12 cellular contexts compared by ENCODE assay signal in genomic region chr9:125233678-125234077, GRCh38. TPM values are rescaled to one million over a fixed set of nuclear protein-coding genes. Genes with fewer than 3 reads are reported as not detected.
DNase-seq lines count a peak whose midpoint lies in the region; ATAC-seq, FAIRE-seq and TF ChIP-seq lines count a peak whose summit lies in the region.
"Had no signal": no experiment of that assay in that cellular context is flagged by ENCODE, and none has a peak within 500 bp of the region (broad histone marks: within the 10 kb centered on the region; RNA-seq: fewer than 3 reads in every experiment).

No MANE protein-coding gene starts in this region.

- no peaks in the 10 kb centered on the region for H3K9me3 ChIP-seq in A673 (ENCODE audit: low read depth, low read length, poor library complexity, severe bottlenecking)
- H3K9me3 ChIP-seq in HEK293 (ENCODE audit: control insufficient read depth, insufficient read depth, low read depth, low read length): no peaks in the 10 kb centered on the region
- H3K9me3 ChIP-seq in astrocyte (ENCODE audit: insufficient read depth, low read depth, low read length): no peaks in the 10 kb centered on the region
- no peaks in the 10 kb centered on the region for H3K9me3 ChIP-seq in left lung
- H3K9me3 ChIP-seq in Peyer's patch: no peaks in the 10 kb centered on the region
- H3K9me3 ChIP-seq: heart left ventricle had no signal

- ATAC-seq in left lung (peak; percentile 70), HG03108 (IDR thresholded peaks at IDR 0.05; ENCODE audit: unreplicated experiment) (no peak)

- no peak overlapping the region for H2AFZ ChIP-seq in astrocyte (ENCODE audit: low read depth, low read length)

- H3K4me3 ChIP-seq in A673 (ENCODE audit: low read depth, low read length, poor library complexity, severe bottlenecking) (no peak overlapping the region), HEK293 (ENCODE audit: low read depth, low read length) (no peak overlapping the region), astrocyte (ENCODE audit: insufficient read depth, low read depth, low read length) (no peak overlapping the region), left lung (no peak overlapping the region), Peyer's patch (no peak overlapping the region)
- H3K4me3 ChIP-seq: heart left ventricle had no signal

- peak; percentile 92 for FAIRE-seq in astrocyte (lab: Jason Lieb, UNC)

- H3K27me3 ChIP-seq in A673 (replicated peaks; ENCODE audit: insufficient read depth, low read depth, low read length, poor library complexity): no peaks in the 10 kb centered on the region
- no peaks in the 10 kb centered on the region for H3K27me3 ChIP-seq in astrocyte (ENCODE audit: insufficient read depth, low read length)
- no peaks in the 10 kb centered on the region for H3K27me3 ChIP-seq in left lung
- H3K27me3 ChIP-seq in Peyer's patch: no peaks in the 10 kb centered on the region
- H3K27me3 ChIP-seq: heart left ventricle had no signal

- peaks cover 23% of the 10 kb centered on the region for H3K4me1 ChIP-seq in A673 (ENCODE audit: insufficient read depth, low read length, poor library complexity, severe bottlenecking)
- H3K4me1 ChIP-seq in HEK293 (ENCODE audit: control insufficient read depth, insufficient read depth, low read length): no peaks in the 10 kb centered on the region
- H3K4me1 ChIP-seq in astrocyte (ENCODE audit: insufficient read depth, low read length): peaks cover 25% of the 10 kb centered on the region
- H3K4me1 ChIP-seq in left lung: peaks cover 30 to 46% of the 10 kb centered on the region in 2 donors
- peaks cover 0 to 34% (median 6%) of the 10 kb centered on the region in 4 donors for H3K4me1 ChIP-seq in Peyer's patch

- peak overlapping the region; percentile 38 for H3K4me2 ChIP-seq in astrocyte (ENCODE audit: low read length)

- intact Hi-C loops in A673 (cut with micrococcal nuclease; ENCODE audit: unreplicated experiment): no loop called here
- intact Hi-C loops in left lung (cut with DNase I): no loop called here

- H3K79me2 ChIP-seq in astrocyte (ENCODE audit: insufficient read depth, low read length): peaks cover 40% of the 10 kb centered on the region

- TF ChIP-seq CTCF in A673 (conservative IDR thresholded peaks at IDR 0.05; ENCODE audit: low read depth, low read length) (no peak), HEK293 (tag by site-specific recombination; IDR thresholded peaks at IDR 0.05) (no peak), astrocyte (IDR thresholded peaks at IDR 0.05; ENCODE audit: insufficient read depth, low read depth, low read length) (no peak), left lung (IDR thresholded peaks at IDR 0.05) (no peak), Peyer's patch (IDR thresholded peaks at IDR 0.05) (no peak)

- H4K20me1 ChIP-seq in astrocyte (ENCODE audit: insufficient read depth, low read length): peaks cover 47% of the 10 kb centered on the region

- POLR2A ChIA-PET in A673 (lab: Charles Lee; ENCODE audit: low non-redundant PET): no interaction called here
- POLR2A ChIA-PET in HEK293 (lab: Yijun Ruan, JAX): interaction anchor here (1.4 to 4.5 kb wide), 2 partner anchors 8 to 33 kb away, joined by 3 to 40 read pairs; partner anchors contain the start of gene HSPA5

- H3K27ac ChIP-seq in A673 (ENCODE audit: low read depth, low read length, poor library complexity, severe bottlenecking) (no peak overlapping the region), HEK293 (ENCODE audit: extremely low read depth, low read depth, low read length) (no peak overlapping the region), astrocyte (ENCODE audit: low read depth, low read length) (peak overlapping the region; percentile 85), left lung (peak overlapping the region in 1 of 2 donors; percentile 14), Peyer's patch (no peak overlapping the region)

- H3K9ac ChIP-seq in astrocyte (ENCODE audit: low read length): peak overlapping the region; percentile 46

- peak overlapping the region; percentile 31 for H3K4me3 Mint-ChIP-seq in astrocyte (ENCODE audit: unreplicated experiment)
- H3K4me3 Mint-ChIP-seq: activated CD4-positive, alpha-beta memory T cell treated with anti-CD3 and anti-CD28 coated beads for 36 hours had no signal

- peaks cover 30% of the 10 kb centered on the region for H3K4me1 Mint-ChIP-seq in astrocyte (ENCODE audit: low read depth, unreplicated experiment)

- peaks cover 34% of the 10 kb centered on the region for H3K36me3 Mint-ChIP-seq in astrocyte (ENCODE audit: low read depth, unreplicated experiment)

- CTCF ChIA-PET in A673 (lab: Charles Lee): no interaction called here
- CTCF ChIA-PET in HEK293 (lab: Yijun Ruan, JAX): interaction anchor here (0.6 to 1.1 kb wide), 2 partner anchors 377 to 459 kb away, joined by 6 to 7 read pairs; no protein-coding TSS in a partner anchor

- no peaks in the 10 kb centered on the region for H3K27me3 Mint-ChIP-seq in astrocyte (ENCODE audit: low read depth, unreplicated experiment)
- H3K27me3 Mint-ChIP-seq: activated CD4-positive, alpha-beta memory T cell treated with anti-CD3 and anti-CD28 coated beads for 36 hours had no signal

- H3K27ac Mint-ChIP-seq in astrocyte (ENCODE audit: unreplicated experiment): peak overlapping the region; percentile 59
- H3K27ac Mint-ChIP-seq: activated CD4-positive, alpha-beta memory T cell treated with anti-CD3 and anti-CD28 coated beads for 36 hours had no signal

- no peak for TF ChIP-seq POLR2A in Peyer's patch (IDR thresholded peaks at IDR 0.05)

- H3K9me3 Mint-ChIP-seq in astrocyte (ENCODE audit: unreplicated experiment): no peaks in the 10 kb centered on the region
- H3K9me3 Mint-ChIP-seq: activated CD4-positive, alpha-beta memory T cell treated with anti-CD3 and anti-CD28 coated beads for 36 hours had no signal

- DNase-seq in A673 (ENCODE audit: low spot score) (peak; percentile 45), astrocyte (ENCODE audit: low read depth) (peak; percentile 99), left lung (no peak), Peyer's patch (no peak)
- no peak for DNase-seq in stimulated activated CD4-positive, alpha-beta T cell treated with anti-CD3 and anti-CD28 coated beads, Interleukin-2, amount 100 ng/mL, for 48 hours
- DNase-seq in central memory CD4-positive, alpha-beta T cell: no peak
- DNase-seq: activated CD4-positive, alpha-beta memory T cell treated with anti-CD3 and anti-CD28 coated beads for 36 hours; GDM1; H7; heart left ventricle had no signal

- H3K36me3 ChIP-seq in A673 (ENCODE audit: insufficient read depth, low read length, poor library complexity, severe bottlenecking) (peaks cover 53% of the 10 kb centered on the region), HEK293 (ENCODE audit: control insufficient read depth in 2 of 2, insufficient read depth in 1 of 2, low read length in 2 of 2) (peaks cover 9 to 64% of the 10 kb centered on the region in 2 experiments; a peak in 2 of 3 replicates), astrocyte (ENCODE audit: insufficient read depth, low read length) (peaks cover 46% of the 10 kb centered on the region), left lung (peaks cover 6 to 87% of the 10 kb centered on the region in 2 donors), Peyer's patch (peaks cover 0 to 57% (median 3%) of the 10 kb centered on the region in 3 donors)

- no TSS peak for BruUV-seq in A673 (replicated peaks; lab: Mats Ljungman, UMichigan)

TF ChIP-seq in HEK293, 187 proteins besides CTCF, POLR2A, EP300 and RAD21:
- TF ChIP-seq ZNF600 (tag by site-specific recombination; IDR thresholded peaks at IDR 0.05) (peak; percentile 32; the same call in 1 of the 2 replicates), ZNF654 (tag by site-specific recombination; IDR thresholded peaks at IDR 0.05; ENCODE audit: low read depth) (no peak), PRDM10 (tag by site-specific recombination; IDR thresholded peaks at IDR 0.05) (peak; percentile 88), PRDM1 (tag by site-specific recombination; IDR thresholded peaks at IDR 0.05) (peak; percentile 56)

RNA-seq across cellular contexts. Expression of gene HSPA5, which starts 7.5 kb away (rescaled TPM):
- total RNA-seq in A673 (2021) (260 and 290 TPM in 2 replicates), astrocyte (620 and 650 TPM in 2 replicates), left lung (100 to 1,000 TPM; 340 to 479 TPM), Peyer's patch (100 to 1,000 TPM in 1 of 4 donors, 10 to 100 TPM in 3; 65.6 to 136 (median 86.0) TPM)

RNA-seq across cellular contexts. Expression of gene GAPVD1, which starts 27.9 kb away (rescaled TPM):
- total RNA-seq in A673 (2021) (55.3 and 58.2 TPM in 2 replicates), astrocyte (51.2 and 54.4 TPM in 2 replicates), left lung (10 to 100 TPM; 55.1 to 63.5 TPM), Peyer's patch (10 to 100 TPM; 43.6 to 80.9 (median 65.6) TPM)

RNA-seq across cellular contexts. Expression of gene RABEPK, which starts 33.3 kb away (rescaled TPM):
- total RNA-seq in A673 (2021) (32.7 and 43.6 TPM in 2 replicates), astrocyte (30.7 and 31.8 TPM in 2 replicates), left lung (10 to 100 TPM; 13.9 to 18.7 TPM), Peyer's patch (1 to 10 TPM; 6.3 to 9.2 (median 7.7) TPM)

RNA-seq across cellular contexts. Expression of gene PPP6C, which starts 44.1 kb away (rescaled TPM):
- total RNA-seq in A673 (2021) (50.8 and 51.7 TPM in 2 replicates), astrocyte (38.7 and 41.1 TPM in 2 replicates), left lung (10 to 100 TPM; 43.9 to 47.2 TPM), Peyer's patch (10 to 100 TPM; 15.5 to 29.9 (median 20.0) TPM)

Comparison
In these comparisons a context has a peak if more than half of its experiments do, and no peak if none do; other contexts are left out.
1. DNase-seq: peak in A673 (single experiment) and astrocyte (single experiment); none in left lung (0 of 2), Peyer's patch (0 of 3), stimulated activated CD4-positive, alpha-beta T cell treated with anti-CD3 and anti-CD28 coated beads, Interleukin-2, amount 100 ng/mL, for 48 hours (0 of 2) and central memory CD4-positive, alpha-beta T cell (single experiment).